Comparison of ENCODE assay signal across 1 cellular context in the genomic region with DNA sequence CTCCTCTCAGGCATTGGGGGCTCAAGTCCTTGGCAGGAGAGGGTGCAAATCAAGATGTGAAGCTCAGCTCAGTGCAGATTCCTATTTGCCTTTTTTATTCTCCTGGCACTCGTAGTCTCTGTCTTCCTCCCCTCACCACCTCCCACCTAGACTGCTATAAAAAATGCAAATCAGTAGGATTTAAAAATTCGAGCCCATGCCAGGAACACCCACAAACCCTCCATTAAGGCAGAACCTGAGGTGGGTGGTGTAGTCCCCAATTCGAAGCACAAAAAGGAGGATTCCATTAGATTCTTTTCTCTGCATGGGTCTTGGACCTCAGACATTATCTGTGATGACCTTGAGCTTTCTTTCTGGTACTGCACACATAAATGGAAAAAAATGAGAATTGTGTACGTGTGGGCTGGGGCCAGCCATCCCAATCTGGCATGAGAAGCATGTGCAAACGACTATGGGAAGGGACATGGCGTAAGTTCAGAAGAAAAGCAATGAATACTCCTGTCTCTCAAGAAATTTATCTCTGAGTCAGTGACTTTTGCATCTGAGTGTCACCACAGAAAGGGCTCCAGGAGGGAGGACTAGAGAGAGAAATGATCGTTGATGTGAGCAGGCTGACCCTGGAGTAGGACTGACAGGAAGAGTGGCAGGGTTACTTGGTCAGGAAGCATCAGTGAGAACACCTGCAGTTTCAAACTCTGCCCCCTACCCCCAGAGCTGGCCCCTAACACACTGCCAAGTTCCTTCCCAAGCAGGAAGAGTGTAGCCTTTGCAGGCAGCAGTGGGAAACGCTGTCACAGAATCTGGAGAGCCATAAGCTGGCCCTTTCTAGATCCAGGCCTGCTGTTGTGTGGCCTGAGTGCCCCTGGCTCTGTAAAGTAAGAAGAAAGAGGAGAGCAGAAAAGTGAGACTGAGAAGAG.
TF ChIP-seq lines count a peak whose summit lies in the region.

No MANE protein-coding gene starts in this region.

TF ChIP-seq in A549, 52 proteins besides CTCF, POLR2A, EP300 and RAD21 (continued from another document):
- TF ChIP-seq, protein P1, sequence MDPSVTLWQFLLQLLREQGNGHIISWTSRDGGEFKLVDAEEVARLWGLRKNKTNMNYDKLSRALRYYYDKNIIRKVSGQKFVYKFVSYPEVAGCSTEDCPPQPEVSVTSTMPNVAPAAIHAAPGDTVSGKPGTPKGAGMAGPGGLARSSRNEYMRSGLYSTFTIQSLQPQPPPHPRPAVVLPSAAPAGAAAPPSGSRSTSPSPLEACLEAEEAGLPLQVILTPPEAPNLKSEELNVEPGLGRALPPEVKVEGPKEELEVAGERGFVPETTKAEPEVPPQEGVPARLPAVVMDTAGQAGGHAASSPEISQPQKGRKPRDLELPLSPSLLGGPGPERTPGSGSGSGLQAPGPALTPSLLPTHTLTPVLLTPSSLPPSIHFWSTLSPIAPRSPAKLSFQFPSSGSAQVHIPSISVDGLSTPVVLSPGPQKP (IDR thresholded peaks at IDR 0.05; ENCODE audit: low read depth, low read length): no peak
